Comparison of ENCODE assay signal across 9 cellular contexts in genomic region chr15:73965094-73965729, GRCh38. TPM values are rescaled to one million over a fixed set of nuclear protein-coding genes. Genes with fewer than 3 reads are reported as not detected.
DNase-seq lines count a peak whose midpoint lies in the region; ATAC-seq, FAIRE-seq and TF ChIP-seq lines count a peak whose summit lies in the region.
"Had no signal": no experiment of that assay in that cellular context is flagged by ENCODE, and none has a peak within 500 bp of the region (broad histone marks: within the 10 kb centered on the region; RNA-seq: fewer than 3 reads in every experiment).

No MANE protein-coding gene starts in this region.

- no peak for TF ChIP-seq CTCF in WTC11 (IDR thresholded peaks at IDR 0.05)
- TF ChIP-seq CTCF in keratinocyte (optimal IDR thresholded peaks at IDR 0.05 in 1 of 3, IDR thresholded peaks at IDR 0.05 in 1 of 3, conservative IDR thresholded peaks at IDR 0.05 in 1 of 3; ENCODE audit: extremely low read depth in 1 of 3, insufficient read depth in 2 of 3, low read length in 3 of 3) = no peak

- H3K27ac Mint-ChIP-seq in WTC11 = no peak overlapping the region

- ATAC-seq in HG02678 (IDR thresholded peaks at IDR 0.05; ENCODE audit: unreplicated experiment) (peak; percentile 17), WTC11 (peak; percentile 57)
- ATAC-seq in stimulated activated naive CD8-positive, alpha-beta T cell treated with anti-CD3 and anti-CD28 coated beads, Interleukin-15, Interleukin-2, amounts not matched to agents 100 U/mL and 50 U/mL, for 24 hours = peak; percentile 75

- H3K27me3 ChIP-seq in keratinocyte (ENCODE audit: control insufficient read depth, extremely low read depth, insufficient read depth, low read length) = no peaks in the 10 kb centered on the region

- dilution Hi-C loops in keratinocyte (cut with MboI; ENCODE audit: extremely low pct_ligation_motif_present, low sequenced_read_pairs) = no loop called here

- peak overlapping the region; percentile 98 for H2AFZ ChIP-seq in keratinocyte (ENCODE audit: control insufficient read depth, low read length)

- no peaks in the 10 kb centered on the region for H3K9me3 ChIP-seq in keratinocyte (ENCODE audit: control insufficient read depth, low read depth, low read length)

- no peaks in the 10 kb centered on the region for H3K79me2 ChIP-seq in keratinocyte (ENCODE audit: control insufficient read depth, insufficient read depth, low read length)

- no peaks in the 10 kb centered on the region for H4K20me1 ChIP-seq in keratinocyte (ENCODE audit: control insufficient read depth, extremely low read depth, insufficient read depth, low read length)

- peak overlapping the region; percentile 61 for H3K9ac ChIP-seq in keratinocyte (ENCODE audit: control insufficient read depth, extremely low read depth, insufficient read depth, low read length)

- H3K4me3 ChIP-seq in keratinocyte (ENCODE audit: control insufficient read depth in 2 of 3, extremely low read depth in 1 of 3, insufficient read depth in 2 of 3, low read depth in 1 of 3, low read length in 3 of 3) = peak overlapping the region in 2 of 3 experiments; percentile 33 to 68

- peaks cover 22% of the 10 kb centered on the region for H3K4me1 ChIP-seq in keratinocyte (ENCODE audit: control insufficient read depth, extremely low read depth, insufficient read depth, low read length)

- CTCF ChIA-PET in WTC11 (lab: Charles Lee) = interaction anchor here (0.6 to 6.6 kb wide), 29 partner anchors 8 to 887 kb away, joined by 3 to 93 read pairs (median 5); partner anchors contain the start of genes LOXL1 and PML

- H3K9me3 Mint-ChIP-seq in WTC11 = no peaks in the 10 kb centered on the region

- no peaks in the 10 kb centered on the region for H3K36me3 Mint-ChIP-seq in WTC11

- POLR2A ChIA-PET in WTC11 (lab: Charles Lee) = interaction anchor here (0.7 to 1.0 kb wide), 3 partner anchors 29 to 295 kb away, joined by 3 to 9 read pairs (median 3); partner anchors contain the start of gene PML

- DNase-seq in ELR (ENCODE audit: low read depth) = peak; percentile 38
- peak; percentile 56 for DNase-seq in WTC11 (ENCODE audit: low spot score)
- no peak for DNase-seq in keratinocyte (ENCODE audit: low read depth, low spot score)
- peak; percentile 68 for DNase-seq in stimulated activated naive CD8-positive, alpha-beta T cell treated with anti-CD3 and anti-CD28 coated beads, Interleukin-15, Interleukin-2, amounts not matched to agents 100 U/mL and 50 U/mL, for 24 hours
- no peak for DNase-seq in Kasumi-1 (lab: John Stamatoyannopoulos, UW)
- no peak for DNase-seq in anterior cingulate cortex (lab: John Stamatoyannopoulos, UW)
- no peak for DNase-seq in NCI-H1092 (lab: John Stamatoyannopoulos, UW)

- peak overlapping the region; percentile 50 for H3K4me3 Mint-ChIP-seq in WTC11

- H3K27ac ChIP-seq in keratinocyte (ENCODE audit: control insufficient read depth, insufficient read depth, low read length) = peak overlapping the region; percentile 36
- H3K27ac ChIP-seq: HL-60 had no signal

- peaks cover 27% of the 10 kb centered on the region for H3K4me1 Mint-ChIP-seq in WTC11

- peaks cover 3% of the 10 kb centered on the region for H3K9me1 ChIP-seq in keratinocyte (ENCODE audit: control insufficient read depth, extremely low read depth, insufficient read depth, low read length)

- peak overlapping the region; percentile 90 for H3K4me2 ChIP-seq in keratinocyte (ENCODE audit: control insufficient read depth, extremely low read depth, insufficient read depth, low read depth, low read length)

- no peaks in the 10 kb centered on the region for H3K36me3 ChIP-seq in keratinocyte (ENCODE audit: control insufficient read depth in 2 of 2, extremely low read depth in 1 of 2, insufficient read depth in 2 of 2, low read length in 2 of 2)

- no peak for FAIRE-seq in keratinocyte (lab: Jason Lieb, UNC)

- no peaks in the 10 kb centered on the region for H3K27me3 Mint-ChIP-seq in WTC11 (ENCODE audit: low read depth)

TF ChIP-seq in WTC11, 78 proteins besides CTCF, POLR2A, EP300 and RAD21 (continues in another document):
- TF ChIP-seq HMGA2 (CRISPR knock-in tag; IDR thresholded peaks at IDR 0.05) (no peak), USF2 (CRISPR knock-in tag; IDR thresholded peaks at IDR 0.05) (peak; percentile 54), NR1H2 (CRISPR knock-in tag; IDR thresholded peaks at IDR 0.05) (no peak), USF1 (CRISPR knock-in tag; IDR thresholded peaks at IDR 0.05) (peak; percentile 61; the same call in 1 of the 2 replicates), CREM (CRISPR knock-in tag; IDR thresholded peaks at IDR 0.05) (0 out of 2 replicates have a peak, but pooled peaks have one; percentile 17), ZNF232 (CRISPR knock-in tag; IDR thresholded peaks at IDR 0.05) (0 out of 2 replicates have a peak, but pooled peaks have one; percentile 11), ETV6 (CRISPR knock-in tag; IDR thresholded peaks at IDR 0.05) (0 out of 2 replicates have a peak, but pooled peaks have one; percentile 19), ZBTB21 (CRISPR knock-in tag; IDR thresholded peaks at IDR 0.05; ENCODE audit: borderline replicate concordance) (0 out of 2 replicates have a peak, but pooled peaks have one; percentile 7), MAX (CRISPR knock-in tag; IDR thresholded peaks at IDR 0.05) (peak; percentile 59; the same call in 1 of the 2 replicates), ZNF423 (CRISPR knock-in tag; IDR thresholded peaks at IDR 0.05) (no peak)

RNA-seq across cellular contexts. Expression of gene STOML1, which starts 26.9 kb away (rescaled TPM):
- 5.0 to 5.5 TPM (median 5.4 TPM) in 3 replicates for total RNA-seq in WTC11 (2021)
- 7.0 to 12.9 TPM (median 9.4 TPM) in 3 replicates for polyA plus RNA-seq in keratinocyte
- polyA plus RNA-seq in keratinocyte (2011; ENCODE audit: low read depth) = 1.9 TPM
- polyA plus RNA-seq in keratinocyte (2011; cell fraction: cytosol; rRNA removed) = 3.8 and 10.0 TPM in 2 replicates
- 14.0 and 17.0 TPM in 2 replicates for polyA plus RNA-seq in keratinocyte (2011; cell fraction: nucleus; rRNA removed)
- polyA plus RNA-seq in keratinocyte (2012; ENCODE audit: low replicate concordance) = 6.7 and 12.2 TPM in 2 replicates
- polyA minus RNA-seq in keratinocyte = 5.5 to 11.7 TPM (median 8.4 TPM) in 3 replicates
- polyA minus RNA-seq in keratinocyte (2011; cell fraction: cytosol; rRNA and poly(A)+ RNA removed) = 14.6 TPM
- polyA minus RNA-seq in keratinocyte (2011; cell fraction: nucleus; rRNA and poly(A)+ RNA removed) = 10.2 and 12.7 TPM in 2 replicates

RNA-seq across cellular contexts. Expression of gene PML, which starts 29.3 kb away (rescaled TPM):
- total RNA-seq in WTC11 (2021) = 39.0 to 47.7 TPM (median 40.5 TPM) in 3 replicates
- polyA plus RNA-seq in keratinocyte = 20.5 to 44.3 TPM (median 24.9 TPM) in 3 replicates
- 27.9 TPM for polyA plus RNA-seq in keratinocyte (2011; ENCODE audit: low read depth)
- polyA plus RNA-seq in keratinocyte (2011; cell fraction: cytosol; rRNA removed) = 22.0 and 44.7 TPM in 2 replicates
- 81.8 and 110 TPM in 2 replicates for polyA plus RNA-seq in keratinocyte (2011; cell fraction: nucleus; rRNA removed)
- polyA plus RNA-seq in keratinocyte (2012; ENCODE audit: low replicate concordance) = 29.6 and 110 TPM in 2 replicates
- polyA minus RNA-seq in keratinocyte = 42.4 to 149 TPM (median 45.8 TPM) in 3 replicates
- polyA minus RNA-seq in keratinocyte (2011; cell fraction: cytosol; rRNA and poly(A)+ RNA removed) = 112 TPM
- 87.6 and 115 TPM in 2 replicates for polyA minus RNA-seq in keratinocyte (2011; cell fraction: nucleus; rRNA and poly(A)+ RNA removed)

RNA-seq across cellular contexts. Expression of gene LOXL1, which starts 39.0 kb away (rescaled TPM):
- 10.6 to 14.4 TPM (median 12.3 TPM) in 3 replicates for total RNA-seq in WTC11 (2021)
- 8.8 to 14.8 TPM (median 9.2 TPM) in 3 replicates for polyA plus RNA-seq in keratinocyte
- 3.7 TPM for polyA plus RNA-seq in keratinocyte (2011; ENCODE audit: low read depth)
- polyA plus RNA-seq in keratinocyte (2011; cell fraction: cytosol; rRNA removed) = 8.2 and 13.2 TPM in 2 replicates
- 13.6 and 28.2 TPM in 2 replicates for polyA plus RNA-seq in keratinocyte (2011; cell fraction: nucleus; rRNA removed)
- 10.2 and 14.9 TPM in 2 replicates for polyA plus RNA-seq in keratinocyte (2012; ENCODE audit: low replicate concordance)
- 18.3 to 36.7 TPM (median 23.4 TPM) in 3 replicates for polyA minus RNA-seq in keratinocyte
- polyA minus RNA-seq in keratinocyte (2011; cell fraction: cytosol; rRNA and poly(A)+ RNA removed) = 22.6 TPM
- 13.4 and 20.4 TPM in 2 replicates for polyA minus RNA-seq in keratinocyte (2011; cell fraction: nucleus; rRNA and poly(A)+ RNA removed)

Comparison
In these comparisons a context has a peak if more than half of its experiments do, and no peak if none do; other contexts are left out.
1. DNase-seq: peak in ELR (single experiment), WTC11 (single experiment) and stimulated activated naive CD8-positive, alpha-beta T cell treated with anti-CD3 and anti-CD28 coated beads, Interleukin-15, Interleukin-2, amounts not matched to agents 100 U/mL and 50 U/mL, for 24 hours (single experiment); none in keratinocyte (single experiment), Kasumi-1 (0 of 2), anterior cingulate cortex (0 of 58) and NCI-H1092 (single experiment).
2. ATAC-seq: peak in every context shown above with its lines; median percentile 75 in stimulated activated naive CD8-positive, alpha-beta T cell treated with anti-CD3 and anti-CD28 coated beads, Interleukin-15, Interleukin-2, amounts not matched to agents 100 U/mL and 50 U/mL, for 24 hours; 57 in WTC11; 17 in HG02678.